Comparison of ENCODE assay signal across 9 cellular contexts in the genomic region with DNA sequence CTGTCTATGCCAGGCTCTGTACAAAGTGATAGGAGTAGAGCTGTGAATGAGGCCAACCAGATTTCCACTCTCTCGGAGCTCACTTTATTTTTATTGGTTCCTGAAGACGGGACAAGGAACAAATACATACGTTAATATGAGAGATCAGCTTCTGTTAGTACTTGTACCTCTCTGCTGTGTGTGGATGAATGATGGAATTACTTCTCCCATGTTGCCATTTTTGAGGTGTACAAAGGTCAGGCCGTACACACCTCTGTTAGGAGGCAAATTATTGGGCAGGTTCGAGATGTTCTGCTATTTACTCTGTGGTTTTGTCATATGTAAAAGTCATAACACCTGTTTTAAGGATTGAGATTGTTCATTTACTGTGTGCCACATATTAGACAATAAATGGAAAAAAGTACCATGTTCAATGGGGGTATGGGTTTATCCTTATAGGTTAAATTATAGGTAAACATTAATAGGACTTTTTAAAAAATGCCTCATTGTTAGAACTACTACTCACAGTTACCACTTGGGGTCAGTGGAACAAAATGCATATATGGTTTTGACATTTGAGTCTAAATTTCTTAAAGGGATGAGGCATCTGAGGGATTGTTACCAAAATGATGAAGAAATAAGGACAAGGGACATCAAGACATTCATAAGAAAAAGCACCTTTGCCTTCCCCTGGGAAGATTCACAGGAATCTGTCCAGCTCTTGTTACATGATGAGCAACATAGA. TPM values are rescaled to one million over a fixed set of nuclear protein-coding genes. Genes with fewer than 3 reads are reported as not detected.
DNase-seq lines count a peak whose midpoint lies in the region; ATAC-seq and TF ChIP-seq lines count a peak whose summit lies in the region.
"Had no signal": no experiment of that assay in that cellular context is flagged by ENCODE, and none has a peak within 500 bp of the region (broad histone marks: within the 10 kb centered on the region; RNA-seq: fewer than 3 reads in every experiment).

No MANE protein-coding gene starts in this region.

- H4K5ac ChIP-seq in H9 (ENCODE audit: insufficient read length, low read depth, low read length), result no peak overlapping the region

- H2BK15ac ChIP-seq in H9 (ENCODE audit: low read depth, low read length), result no peak overlapping the region

- H2BK120ac ChIP-seq in H9 (ENCODE audit: low read depth, low read length, poor library complexity, severe bottlenecking), result no peak overlapping the region

- no peak overlapping the region for H3K27ac ChIP-seq in H9 (ENCODE audit: insufficient read length, low read depth, low read length)
- H3K27ac ChIP-seq in mesodermal cell (ENCODE audit: low read depth, low read length, severe bottlenecking), result peak overlapping the region; percentile 77

- H3K18ac ChIP-seq in H9 (ENCODE audit: insufficient read length, low read depth, low read length), result no peak overlapping the region

- no peak overlapping the region for H2BK5ac ChIP-seq in H9 (ENCODE audit: insufficient read length, low read length)

- TF ChIP-seq CTCF in BE2C (IDR thresholded peaks at IDR 0.05; ENCODE audit: low read depth, low read length) (peak; percentile 26; the same call in 1 of the 2 replicates), H9 (conservative IDR thresholded peaks at IDR 0.05) (no peak; the same call in 1 of the 3 replicates)

- H3K56ac ChIP-seq in H9 (ENCODE audit: insufficient read length, low read depth, low read length), result no peak overlapping the region

- no CpG with 5 or more reads among the region's 5 CpGs for whole genome bisulfite sequencing in H9 (ENCODE audit: extremely low coverage, insufficient read length, low lambda C conversion rate)
- 87 to 100% methylated on average over 4 to 5 of the region's 5 CpGs for WGBS in mesodermal cell (ENCODE audit: insufficient coverage in 2 of 2), 2 experiments

- DNase-seq in BE2C, result no peak
- no peak for DNase-seq in H9
- DNase-seq in NCI-H128 (lab: John Stamatoyannopoulos, UW; ENCODE audit: unreplicated experiment), result no peak
- no peak for DNase-seq in effector memory CD8-positive, alpha-beta T cell

- no peaks in the 10 kb centered on the region for H3K27me3 Mint-ChIP-seq in H9 (ENCODE audit: low read depth)
- H3K27me3 Mint-ChIP-seq in activated naive CD8-positive, alpha-beta T cell, result no peaks in the 10 kb centered on the region
- H3K27me3 Mint-ChIP-seq in effector memory CD8-positive, alpha-beta T cell, result no peaks in the 10 kb centered on the region

- H3T11ph ChIP-seq in H9 (ENCODE audit: low read length), result no peak overlapping the region

- H3K27me3 ChIP-seq in BE2C (no peaks in the 10 kb centered on the region), H9 (ENCODE audit: insufficient read depth, low read length) (no peaks in the 10 kb centered on the region)

- no peak overlapping the region for H4K8ac ChIP-seq in H9 (replicated peaks; ENCODE audit: insufficient read length, low read depth, low read length)

- no peaks in the 10 kb centered on the region for H3K36me3 Mint-ChIP-seq in H9 (ENCODE audit: insufficient read depth in 1 of 3, low read depth in 3 of 3)
- no peaks in the 10 kb centered on the region for H3K36me3 Mint-ChIP-seq in activated naive CD8-positive, alpha-beta T cell
- H3K36me3 Mint-ChIP-seq in effector memory CD8-positive, alpha-beta T cell (ENCODE audit: insufficient read depth), result peaks cover 32% of the 10 kb centered on the region

- no peak overlapping the region for H3K23ac ChIP-seq in H9 (ENCODE audit: insufficient read length, low read depth, low read length)

- H3K36me3 ChIP-seq in BE2C, result no peaks in the 10 kb centered on the region
- no peaks in the 10 kb centered on the region for H3K36me3 ChIP-seq in mesodermal cell (ENCODE audit: control insufficient read depth, insufficient read depth, low read length)

- H3K9me3 ChIP-seq in BE2C, result no peaks in the 10 kb centered on the region
- no peaks in the 10 kb centered on the region for H3K9me3 ChIP-seq in H9 (ENCODE audit: control insufficient read depth, low read depth, low read length)
- no peaks in the 10 kb centered on the region for H3K9me3 ChIP-seq in mesodermal cell (ENCODE audit: control insufficient read depth, low read length)

- H3K79me1 ChIP-seq in H9 (ENCODE audit: insufficient read depth, low read depth, low read length, poor library complexity, severe bottlenecking), result no peaks in the 10 kb centered on the region

- H2AFZ ChIP-seq in H9 (ENCODE audit: low read length), result no peak overlapping the region

- H3K4me3 ChIP-seq in BE2C (ENCODE audit: low read depth, low read length), result peak overlapping the region; percentile 93
- peak overlapping the region; percentile 73 for H3K4me3 ChIP-seq in mesodermal cell (ENCODE audit: extremely low read depth, insufficient read depth, low read length, poor library complexity, severe bottlenecking)

- H3K4ac ChIP-seq in H9 (ENCODE audit: low read depth, low read length), result no peak overlapping the region

- no peak overlapping the region for H2BK12ac ChIP-seq in H9 (ENCODE audit: insufficient read length, low read depth, low read length)

- H3K4me3 Mint-ChIP-seq in H9, result peak overlapping the region; percentile 96 to 98; a peak in 3 of 5 replicates
- peak overlapping the region; percentile 97 for H3K4me3 Mint-ChIP-seq in activated naive CD8-positive, alpha-beta T cell
- peak overlapping the region in 1 of 2 donors; percentile 99 for H3K4me3 Mint-ChIP-seq in effector memory CD8-positive, alpha-beta T cell

- no peak overlapping the region for H4K91ac ChIP-seq in H9 (ENCODE audit: insufficient read length, low read depth, low read length)

- no peak overlapping the region; the same call in 1 of the 2 replicates for H3K14ac ChIP-seq in H9 (ENCODE audit: insufficient read depth, low read length)

- H3K27ac Mint-ChIP-seq in H9, result no peak overlapping the region; a peak in 2 of 7 replicates
- H3K27ac Mint-ChIP-seq in activated naive CD8-positive, alpha-beta T cell, result peak overlapping the region; percentile 96
- H3K27ac Mint-ChIP-seq in effector memory CD8-positive, alpha-beta T cell, result peak overlapping the region in 1 of 2 donors; percentile 97

- H3K9me3 Mint-ChIP-seq in H9, result no peaks in the 10 kb centered on the region
- no peaks in the 10 kb centered on the region for H3K9me3 Mint-ChIP-seq in activated naive CD8-positive, alpha-beta T cell (ENCODE audit: low read depth)
- H3K9me3 Mint-ChIP-seq in effector memory CD8-positive, alpha-beta T cell, result no peaks in the 10 kb centered on the region

- H2AK5ac ChIP-seq in H9 (ENCODE audit: insufficient read length, low read length), result no peak overlapping the region

- H3K23me2 ChIP-seq in H9 (ENCODE audit: insufficient read length, low read depth, low read length, poor library complexity, severe bottlenecking), result peaks cover 13% of the 10 kb centered on the region

- H4K20me1 ChIP-seq in H9 (ENCODE audit: control insufficient read depth, insufficient read depth, insufficient read length), result no peaks in the 10 kb centered on the region

- H3K9ac ChIP-seq in H9 (ENCODE audit: extremely low read depth, insufficient read length, low read length), result no peak overlapping the region

- H2BK20ac ChIP-seq in H9 (ENCODE audit: low read depth, low read length, poor library complexity, severe bottlenecking), result no peak overlapping the region

- no peaks in the 10 kb centered on the region; the same call in 1 of the 2 replicates for H3K79me2 ChIP-seq in H9 (ENCODE audit: insufficient read depth, low read length)

- ATAC-seq in HG03108 (IDR thresholded peaks at IDR 0.05; ENCODE audit: unreplicated experiment), result no peak
- no peak for ATAC-seq in effector memory CD8-positive, alpha-beta T cell (replicated peaks)
- ATAC-seq in GM21390 (IDR thresholded peaks at IDR 0.05; ENCODE audit: unreplicated experiment), result no peak

- H3K4me2 ChIP-seq in H9 (ENCODE audit: insufficient read depth, insufficient read length, low read length), result no peak overlapping the region

- peaks cover 37 to 48% of the 10 kb centered on the region in 2 experiments for H3K4me1 Mint-ChIP-seq in H9
- H3K4me1 Mint-ChIP-seq in activated naive CD8-positive, alpha-beta T cell (ENCODE audit: low read depth), result peaks cover 49% of the 10 kb centered on the region
- peaks cover 33 to 44% of the 10 kb centered on the region in 2 donors for H3K4me1 Mint-ChIP-seq in effector memory CD8-positive, alpha-beta T cell (ENCODE audit: low read depth in 2 of 2)

- H3K4me1 ChIP-seq in BE2C (peaks cover 7% of the 10 kb centered on the region), H9 (ENCODE audit: insufficient read depth, low read length) (peaks cover 2% of the 10 kb centered on the region; the same call in 1 of the 2 replicates), mesodermal cell (ENCODE audit: control insufficient read depth, insufficient read depth, low read length, poor library complexity, severe bottlenecking) (peaks cover 20% of the 10 kb centered on the region)

RNA-seq across cellular contexts. Expression of a gene that starts 26.9 kb away (rescaled TPM):
- polyA plus RNA-seq in BE2C (2012; ENCODE audit: insufficient read depth, insufficient read length, low read depth), result 117 TPM
- total RNA-seq in H9 (2021), result 108 TPM in 2 replicates
- 63.4 TPM for polyA plus RNA-seq in mesodermal cell (2013, experiment 1 of 2)
- polyA plus RNA-seq in mesodermal cell (2013, experiment 2 of 2), result 97.6 TPM

RNA-seq across cellular contexts. Expression of a gene that starts 27.1 kb away (rescaled TPM):
- polyA plus RNA-seq in BE2C (2012; ENCODE audit: insufficient read depth, insufficient read length, low read depth), result 7.1 TPM
- total RNA-seq in H9 (2021), result 1.6 and 1.9 TPM in 2 replicates
- 6.4 TPM for polyA plus RNA-seq in mesodermal cell (2013, experiment 1 of 2)
- polyA plus RNA-seq in mesodermal cell (2013, experiment 2 of 2), result 7.4 TPM

RNA-seq across cellular contexts. Expression of a gene that starts 37.6 kb away (rescaled TPM):
- polyA plus RNA-seq in BE2C (2012; ENCODE audit: insufficient read depth, insufficient read length, low read depth), result not detected
- not detected in 2 replicates for total RNA-seq in H9 (2021)
- 0.66 TPM for polyA plus RNA-seq in mesodermal cell (2013, experiment 1 of 2)
- 1.0 TPM for polyA plus RNA-seq in mesodermal cell (2013, experiment 2 of 2)
- total RNA-seq: T-helper 1 cell treated with Interleukin-12 subunit alpha and Interleukin-12 subunit beta and Interleukin-4 antibody, amounts not matched to agents 30 ng/mL and 1 ng/mL, for 36 hours had no signal
